ENCODE assay signal across 8 cellular contexts in the genomic region with DNA sequence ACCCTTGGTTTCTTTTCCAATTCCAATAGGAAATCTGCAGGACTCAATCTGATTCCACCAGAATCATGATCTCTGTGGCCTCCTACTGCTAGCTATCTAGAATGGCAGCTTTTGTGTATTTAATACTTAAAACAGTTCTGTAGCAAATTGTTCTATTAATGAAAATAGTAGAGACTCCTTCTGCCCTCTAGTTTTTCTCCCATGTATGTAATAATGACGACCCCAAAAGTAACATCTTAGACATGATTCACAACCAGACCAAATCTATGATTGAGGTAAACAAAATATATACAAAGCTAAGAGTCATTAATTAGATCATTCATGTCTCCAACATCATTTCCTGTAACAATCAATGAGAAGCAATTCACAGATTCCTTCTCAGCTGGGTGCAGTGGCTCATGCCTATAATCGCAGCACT.
DNase-seq lines count a peak whose midpoint lies in the region; ATAC-seq and TF ChIP-seq lines count a peak whose summit lies in the region.

No MANE protein-coding gene starts in this region.

- intact Hi-C loops in body of pancreas (cut with DNase I) = no loop called here

- no peak for DNase-seq in BE2C
- no peak for DNase-seq in HFF-Myc (ENCODE audit: extremely low read depth, low read depth)
- no peak for DNase-seq in body of pancreas
- DNase-seq in myocyte (ENCODE audit: low read depth) = peak; percentile 22
- no peak for DNase-seq in activated gamma-delta T cell (lab: John Stamatoyannopoulos, UW)
- DNase-seq in iPS-NIHi7 (ENCODE audit: extremely low spot score) = no peak

- peak overlapping the region in 2 of 4 donors; percentile 16 to 31 for H3K27ac ChIP-seq in body of pancreas

- ATAC-seq in body of pancreas = no peak
- no peak for ATAC-seq in HG02885 (IDR thresholded peaks at IDR 0.05; ENCODE audit: poor library complexity, unreplicated experiment)
- ATAC-seq in GM18868 (IDR thresholded peaks at IDR 0.05; ENCODE audit: unreplicated experiment) = no peak

- H3K9me3 ChIP-seq in BE2C = no peaks in the 10 kb centered on the region
- no peaks in the 10 kb centered on the region for H3K9me3 ChIP-seq in body of pancreas

- peaks cover 4% of the 10 kb centered on the region for H3K36me3 ChIP-seq in BE2C
- H3K36me3 ChIP-seq in body of pancreas (replicated peaks in 1 of 2; ENCODE audit: insufficient read depth in 1 of 2, low read depth in 2 of 2) = no peaks in the 10 kb centered on the region

- 35 to 38% methylated on average over 2 of the region's 2 CpGs for WGBS in body of pancreas, 2 donors

- H3K27me3 ChIP-seq in BE2C = no peaks in the 10 kb centered on the region
- no peaks in the 10 kb centered on the region for H3K27me3 ChIP-seq in body of pancreas

- no peak for TF ChIP-seq POLR2A in body of pancreas (IDR thresholded peaks at IDR 0.05)

- peak; percentile 44 for TF ChIP-seq CTCF in BE2C (IDR thresholded peaks at IDR 0.05; ENCODE audit: low read depth, low read length)
- peak; percentile 27 for TF ChIP-seq CTCF in HFF-Myc (IDR thresholded peaks at IDR 0.05; ENCODE audit: low read depth, low read length, missing control alignments)
- peak in 5 of 7 experiments; percentile 12 to 42 (median 36) for TF ChIP-seq CTCF in body of pancreas (IDR thresholded peaks at IDR 0.05)

- H3K4me3 ChIP-seq in BE2C (ENCODE audit: low read depth, low read length) (no peak overlapping the region), HFF-Myc (replicated peaks; ENCODE audit: low read depth, low read length) (no peak overlapping the region), body of pancreas (no peak overlapping the region)

- H3K4me1 ChIP-seq in BE2C = peaks cover 10% of the 10 kb centered on the region
- H3K4me1 ChIP-seq in body of pancreas = peaks cover 34% of the 10 kb centered on the region
